7 cellular contexts compared by ENCODE assay signal in the genomic region with DNA sequence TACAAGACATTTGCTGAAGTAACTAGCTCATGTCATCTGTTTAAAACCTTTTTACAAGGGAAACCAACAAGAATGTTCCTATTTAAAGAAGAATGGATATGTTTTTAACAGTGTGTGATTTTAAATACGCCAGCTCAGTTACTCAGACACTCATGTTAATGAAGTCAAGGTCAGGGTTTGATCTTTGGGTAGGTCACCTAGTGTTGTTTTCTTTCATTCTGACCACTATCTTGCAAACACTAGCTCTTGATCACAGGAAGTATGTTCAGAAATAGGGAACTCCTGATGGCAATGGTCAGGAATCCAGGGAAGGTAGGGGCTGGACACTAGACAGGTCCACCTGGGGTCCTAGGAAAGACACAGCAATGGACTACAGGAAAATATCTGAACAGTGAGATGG.
"Had no signal": no experiment of that assay in that cellular context is flagged by ENCODE, and none has a peak within 500 bp of the region (broad histone marks: within the 10 kb centered on the region; RNA-seq: fewer than 3 reads in every experiment).

No MANE protein-coding gene starts in this region.

- H3K4me3 ChIP-seq: GM23248 had no signal

- FAIRE-seq: H1, H54, HTR-8/SVneo had no signal

- H2AFZ ChIP-seq: GM23248 had no signal

- DNase-seq: GM23248, H9, HCEC 1CT, KBM-7 had no signal

- H3K9ac ChIP-seq: GM23248 had no signal

- H3K27ac ChIP-seq: GM23248 had no signal
